1 cellular context compared by ENCODE assay signal in the genomic region with DNA sequence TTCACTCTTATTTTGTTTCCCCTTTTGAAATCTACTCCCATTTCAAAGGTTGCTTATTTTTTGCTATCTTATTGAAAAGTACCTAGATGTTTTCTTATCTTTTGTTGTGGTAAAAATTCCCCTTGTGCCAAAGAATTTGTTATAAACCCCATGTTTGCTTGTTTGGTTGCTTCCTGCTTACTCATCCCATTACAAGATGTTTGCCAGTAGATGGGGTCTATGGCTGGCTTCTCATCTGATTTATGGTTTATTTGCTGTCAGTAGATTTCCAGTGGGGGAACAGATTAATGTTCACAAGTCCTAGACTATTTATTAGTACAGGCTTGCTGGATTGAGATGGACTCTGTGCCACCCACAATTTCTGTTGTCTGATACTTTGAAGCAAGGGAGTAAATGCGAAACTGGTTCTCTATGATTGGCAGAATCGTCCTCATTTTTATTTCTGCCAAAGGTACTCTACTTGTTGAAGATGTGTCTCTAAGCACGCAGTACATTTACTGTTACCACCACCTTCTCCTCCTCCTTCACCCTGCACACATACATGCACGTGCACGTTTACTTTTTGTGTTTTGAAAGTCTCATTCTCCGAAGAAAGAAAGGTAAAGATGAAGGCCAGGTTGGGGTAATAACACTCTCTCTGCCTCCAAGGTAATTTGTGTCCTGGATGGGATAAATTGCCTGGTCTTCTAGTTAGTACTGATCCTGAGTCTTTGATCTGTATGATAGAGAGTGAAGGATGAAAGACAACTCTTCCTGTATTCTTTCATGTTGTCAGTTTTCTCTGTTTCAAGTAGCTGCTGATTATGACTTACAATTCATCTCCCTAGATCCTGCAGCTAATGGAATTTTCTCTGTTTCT.
TF ChIP-seq lines count a peak whose summit lies in the region.

No MANE protein-coding gene starts in this region.

TF ChIP-seq in H1, 55 proteins besides CTCF, POLR2A, EP300 and RAD21:
- no peak for TF ChIP-seq SP1 (IDR thresholded peaks at IDR 0.05; ENCODE audit: low read depth, low read length)
- no peak for TF ChIP-seq TCF12 (IDR thresholded peaks at IDR 0.05; ENCODE audit: low read depth, low read length)
- TF ChIP-seq SUZ12 (IDR thresholded peaks at IDR 0.05; ENCODE audit: low read length), result no peak
- no peak for TF ChIP-seq TAF7 (optimal IDR thresholded peaks at IDR 0.05; ENCODE audit: borderline replicate concordance, low read depth, low read length)
- TF ChIP-seq, protein P1, sequence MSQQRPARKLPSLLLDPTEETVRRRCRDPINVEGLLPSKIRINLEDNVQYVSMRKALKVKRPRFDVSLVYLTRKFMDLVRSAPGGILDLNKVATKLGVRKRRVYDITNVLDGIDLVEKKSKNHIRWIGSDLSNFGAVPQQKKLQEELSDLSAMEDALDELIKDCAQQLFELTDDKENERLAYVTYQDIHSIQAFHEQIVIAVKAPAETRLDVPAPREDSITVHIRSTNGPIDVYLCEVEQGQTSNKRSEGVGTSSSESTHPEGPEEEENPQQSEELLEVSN (IDR thresholded peaks at IDR 0.05), result no peak
